ENCODE assay signal across 9 cellular contexts in genomic region chr16:85002643-85003042, GRCh38. TPM values are rescaled to one million over a fixed set of nuclear protein-coding genes. Genes with fewer than 3 reads are reported as not detected.
A peak's percentile ranks its signal among the peaks of the same experiment; 100 is the strongest.
DNase-seq lines count a peak whose midpoint lies in the region; ATAC-seq and TF ChIP-seq lines count a peak whose summit lies in the region.
"Had no signal": no experiment of that assay in that cellular context is flagged by ENCODE, and none has a peak within 500 bp of the region (broad histone marks: within the 10 kb centered on the region; RNA-seq: fewer than 3 reads in every experiment).

No MANE protein-coding gene starts in this region.

- peaks cover 21% of the 10 kb centered on the region for H3K36me3 Mint-ChIP-seq in activated CD4-positive, alpha-beta T cell treated with anti-CD3 and anti-CD28 coated beads, Interleukin-2, amount 10 ng/mL, durations not matched to agents 24 days and 14 days (ENCODE audit: low read depth)
- peaks cover 4% of the 10 kb centered on the region for H3K36me3 Mint-ChIP-seq in mesothelial cell of epicardium

- H3K36me3 ChIP-seq in breast epithelium: no peaks in the 10 kb centered on the region
- no peaks in the 10 kb centered on the region for H3K36me3 ChIP-seq in tibial artery

- TF ChIP-seq CTCF in breast epithelium (IDR thresholded peaks at IDR 0.05) (no peak), mesothelial cell of epicardium (IDR thresholded peaks at IDR 0.05; ENCODE audit: unreplicated experiment) (no peak), tibial artery (IDR thresholded peaks at IDR 0.05) (no peak)

- H3K9me3 Mint-ChIP-seq in activated CD4-positive, alpha-beta T cell treated with anti-CD3 and anti-CD28 coated beads, Interleukin-2, amount 10 ng/mL, durations not matched to agents 24 days and 14 days: no peaks in the 10 kb centered on the region
- no peaks in the 10 kb centered on the region for H3K9me3 Mint-ChIP-seq in mesothelial cell of epicardium

- no peaks in the 10 kb centered on the region for H3K27me3 Mint-ChIP-seq in activated CD4-positive, alpha-beta T cell treated with anti-CD3 and anti-CD28 coated beads, Interleukin-2, amount 10 ng/mL, durations not matched to agents 24 days and 14 days
- H3K27me3 Mint-ChIP-seq in mesothelial cell of epicardium (ENCODE audit: low read depth): no peaks in the 10 kb centered on the region

- H3K27ac Mint-ChIP-seq in activated CD4-positive, alpha-beta T cell treated with anti-CD3 and anti-CD28 coated beads, Interleukin-2, amount 10 ng/mL, durations not matched to agents 24 days and 14 days: peak overlapping the region; percentile 68
- peak overlapping the region; percentile 33 for H3K27ac Mint-ChIP-seq in mesothelial cell of epicardium

- peaks cover 44% of the 10 kb centered on the region for H3K4me1 Mint-ChIP-seq in activated CD4-positive, alpha-beta T cell treated with anti-CD3 and anti-CD28 coated beads, Interleukin-2, amount 10 ng/mL, durations not matched to agents 24 days and 14 days
- peaks cover 52% of the 10 kb centered on the region for H3K4me1 Mint-ChIP-seq in mesothelial cell of epicardium

- DNase-seq in activated CD4-positive, alpha-beta T cell treated with anti-CD3 and anti-CD28 coated beads, Interleukin-2, amount 10 ng/mL, durations not matched to agents 24 days and 14 days: peak; percentile 69
- DNase-seq in activated CD4-positive, alpha-beta T cell treated with anti-CD3 and anti-CD28 coated beads for 4 hours: no peak
- DNase-seq in breast epithelium (ENCODE audit: low spot score in 2 of 2) (no peak), mesothelial cell of epicardium (ENCODE audit: low spot score in 2 of 2, unreplicated experiment in 2 of 2) (no peak), tibial artery (peak; percentile 61 to 78), cerebellum (ENCODE audit: low spot score) (no peak)
- DNase-seq in activated CD8-positive, alpha-beta memory T cell treated with anti-CD3 and anti-CD28 coated beads, Interleukin-2, amount 50 U/mL, for 4 hours: no peak
- DNase-seq: NCI-H1417 had no signal

- H3K27ac ChIP-seq in breast epithelium: peak overlapping the region; percentile 83 to 85
- peak overlapping the region; percentile 84 to 92 for H3K27ac ChIP-seq in tibial artery

- ATAC-seq in GM21786 (IDR thresholded peaks at IDR 0.05; ENCODE audit: unreplicated experiment): no peak

- H3K9me3 ChIP-seq in breast epithelium (no peaks in the 10 kb centered on the region), tibial artery (no peaks in the 10 kb centered on the region)

- peak overlapping the region in 2 of 3 donors; percentile 30 to 51 for H3K4me3 ChIP-seq in breast epithelium
- H3K4me3 ChIP-seq in tibial artery: peak overlapping the region in 1 of 2 donors; percentile 6

- TF ChIP-seq POLR2A in breast epithelium (IDR thresholded peaks at IDR 0.05): no peak

- H3K4me3 Mint-ChIP-seq in activated CD4-positive, alpha-beta T cell treated with anti-CD3 and anti-CD28 coated beads, Interleukin-2, amount 10 ng/mL, durations not matched to agents 24 days and 14 days: peak overlapping the region; percentile 60
- no peak overlapping the region for H3K4me3 Mint-ChIP-seq in mesothelial cell of epicardium

- intact Hi-C loops in activated CD4-positive, alpha-beta T cell treated with anti-CD3 and anti-CD28 coated beads, Interleukin-2, amount 10 ng/mL, durations not matched to agents 24 days and 14 days (cut with micrococcal nuclease): no loop called here
- intact Hi-C loops in breast epithelium (cut with DNase I; ENCODE audit: low total_unique reads) (no loop called here), tibial artery (cut with DNase I; ENCODE audit: low total_unique reads) (no loop called here)

- H3K27me3 ChIP-seq in breast epithelium (no peaks in the 10 kb centered on the region), tibial artery (no peaks in the 10 kb centered on the region)

- peaks cover 10 to 24% of the 10 kb centered on the region in 2 donors for H3K4me1 ChIP-seq in breast epithelium
- H3K4me1 ChIP-seq in tibial artery: peaks cover 0 to 99% (median 69%) of the 10 kb centered on the region in 4 donors

RNA-seq across cellular contexts. Expression of gene ZDHHC7, which starts 8.7 kb away (rescaled TPM):
- 28.9 and 30.8 TPM in 2 replicates for total RNA-seq in activated CD4-positive, alpha-beta T cell treated with anti-CD3 and anti-CD28 coated beads, Interleukin-2, amount 10 ng/mL, durations not matched to agents 24 days and 14 days
- total RNA-seq in breast epithelium (10 to 100 TPM; 38.7 to 69.6 (median 41.1) TPM), mesothelial cell of epicardium (45.4 to 47.9 TPM (median 45.7 TPM) in 3 replicates), cerebellum (21.7 TPM)

RNA-seq across cellular contexts. Expression of gene KIAA0513, which starts 25.0 kb away (rescaled TPM):
- 10.6 and 12.1 TPM in 2 replicates for total RNA-seq in activated CD4-positive, alpha-beta T cell treated with anti-CD3 and anti-CD28 coated beads, Interleukin-2, amount 10 ng/mL, durations not matched to agents 24 days and 14 days
- 10 to 100 TPM in 2 of 3 donors, 1 to 10 TPM in 1; 7.6 to 16.2 (median 10.8) TPM for total RNA-seq in breast epithelium
- 6.0 to 7.5 TPM (median 6.8 TPM) in 3 replicates for total RNA-seq in mesothelial cell of epicardium
- total RNA-seq in cerebellum: 32.9 TPM

Comparison
In these comparisons a context has a peak if more than half of its experiments do, and no peak if none do; other contexts are left out.
1. DNase-seq: peak in activated CD4-positive, alpha-beta T cell treated with anti-CD3 and anti-CD28 coated beads, Interleukin-2, amount 10 ng/mL, durations not matched to agents 24 days and 14 days (single experiment) and tibial artery (2 of 2); none in activated CD4-positive, alpha-beta T cell treated with anti-CD3 and anti-CD28 coated beads for 4 hours (0 of 2), breast epithelium (0 of 2), mesothelial cell of epicardium (0 of 2), activated CD8-positive, alpha-beta memory T cell treated with anti-CD3 and anti-CD28 coated beads, Interleukin-2, amount 50 U/mL, for 4 hours (single experiment) and cerebellum (single experiment).